Comparison of ENCODE assay signal across 8 cellular contexts in the genomic region with DNA sequence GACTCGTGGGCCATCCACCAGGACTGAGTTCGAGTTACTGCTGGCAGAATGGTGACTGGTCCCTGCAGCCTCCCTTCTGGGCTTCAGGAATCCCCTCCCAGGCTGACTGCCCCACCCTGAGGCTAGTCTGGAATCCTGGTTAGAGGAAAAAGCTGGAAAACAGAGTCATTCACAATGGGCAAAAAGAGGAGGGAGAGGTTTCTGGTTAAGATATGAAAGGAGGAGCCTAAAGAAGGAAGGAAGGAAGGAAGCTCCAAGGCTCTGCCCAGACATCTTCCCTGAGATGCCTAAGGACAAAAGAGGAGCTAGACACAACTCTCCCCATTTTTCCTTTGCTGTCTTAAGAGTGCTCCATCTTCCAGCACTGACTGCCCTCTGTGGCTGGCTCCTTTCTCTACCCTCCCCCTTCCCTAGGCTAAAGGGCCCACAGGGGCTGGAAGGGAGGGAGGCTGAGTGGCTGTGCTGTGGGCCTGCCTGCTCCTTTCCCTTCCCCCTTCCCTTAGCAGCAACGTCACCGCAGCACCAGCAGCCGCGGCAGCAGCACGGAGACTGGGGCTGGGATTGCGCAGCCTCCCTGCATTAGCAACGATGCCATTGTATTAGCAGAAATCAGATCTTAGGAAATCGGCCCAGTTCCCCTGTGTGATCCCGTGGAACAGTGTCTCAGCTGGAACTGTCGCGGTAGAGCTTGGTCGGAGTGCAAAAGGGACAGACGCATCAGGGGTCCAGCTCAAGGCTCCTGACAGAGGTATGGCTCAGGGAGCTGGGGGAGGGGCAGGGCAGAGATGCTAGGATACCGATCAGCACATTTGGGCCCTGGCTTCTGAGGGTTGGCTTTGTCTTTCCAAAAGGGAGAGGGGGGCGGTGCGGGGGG. TPM values are rescaled to one million over a fixed set of nuclear protein-coding genes. Genes with fewer than 3 reads are reported as not detected.
DNase-seq lines count a peak whose midpoint lies in the region; ATAC-seq and TF ChIP-seq lines count a peak whose summit lies in the region.

No MANE protein-coding gene starts in this region.

- peak overlapping the region; percentile 54 for H3K4me2 ChIP-seq in trophoblast cell (ENCODE audit: low read length)

- peak overlapping the region; percentile 57 for H2BK120ac ChIP-seq in trophoblast cell (ENCODE audit: insufficient read depth, low read length, poor library complexity)

- H3K14ac ChIP-seq in trophoblast cell (ENCODE audit: low read length): peak overlapping the region; percentile 54

- peak overlapping the region; percentile 78 for H4K91ac ChIP-seq in trophoblast cell (ENCODE audit: low read depth, low read length)

- H3K4me1 Mint-ChIP-seq in stimulated activated naive CD8-positive, alpha-beta T cell treated with anti-CD3 and anti-CD28 coated beads, Interleukin-15, amount 100 ng/mL, for 72 hours: no peaks in the 10 kb centered on the region

- ATAC-seq in left cardiac atrium (peak; percentile 88 to 91), HG02981 (IDR thresholded peaks at IDR 0.05; ENCODE audit: unreplicated experiment) (no peak)
- ATAC-seq in stimulated activated naive CD8-positive, alpha-beta T cell treated with anti-CD3 and anti-CD28 coated beads, Interleukin-15, amount 100 ng/mL, for 72 hours: no peak

- H3K4me1 ChIP-seq in adrenal gland (replicated peaks in 1 of 2): peaks cover 13 to 37% of the 10 kb centered on the region in 2 donors
- peaks cover 17 to 19% of the 10 kb centered on the region in 2 experiments for H3K4me1 ChIP-seq in trophoblast cell (ENCODE audit: control insufficient read depth in 1 of 2, insufficient read depth in 2 of 2, low read length in 2 of 2)

- no peaks in the 10 kb centered on the region for H3K9me3 ChIP-seq in adrenal gland (replicated peaks in 1 of 3)
- H3K9me3 ChIP-seq in trophoblast cell (ENCODE audit: insufficient read depth, low read depth, low read length): no peaks in the 10 kb centered on the region

- peak overlapping the region; percentile 73 for H2AK5ac ChIP-seq in trophoblast cell (ENCODE audit: low read length)

- H3K4ac ChIP-seq in trophoblast cell (ENCODE audit: low read depth, low read length): peak overlapping the region; percentile 28

- peak in 13 of 14 donors; percentile 31 to 89 (median 74) for DNase-seq in C1 segment of cervical spinal cord (lab: John Stamatoyannopoulos, UW)
- DNase-seq in adrenal gland: peak in 6 of 7 donors; percentile 55 to 88 (median 71)
- DNase-seq in left cardiac atrium: peak; percentile 86
- peak; percentile 77 to 84 for DNase-seq in trophoblast cell
- no peak for DNase-seq in RPMI8226
- no peak for DNase-seq in NCI-H2171 (lab: John Stamatoyannopoulos, UW)
- no peak for DNase-seq in stimulated activated naive CD8-positive, alpha-beta T cell treated with anti-CD3 and anti-CD28 coated beads, Interleukin-15, amount 100 ng/mL, for 72 hours

- no peaks in the 10 kb centered on the region for H3K9me3 Mint-ChIP-seq in stimulated activated naive CD8-positive, alpha-beta T cell treated with anti-CD3 and anti-CD28 coated beads, Interleukin-15, amount 100 ng/mL, for 72 hours

- peak overlapping the region; percentile 47 for H2AFZ ChIP-seq in trophoblast cell (ENCODE audit: insufficient read depth, low read length, poor library complexity)

- TF ChIP-seq CTCF in adrenal gland (IDR thresholded peaks at IDR 0.05): no peak

- H4K8ac ChIP-seq in trophoblast cell (ENCODE audit: low read depth, low read length): peak overlapping the region; percentile 63

- H2BK12ac ChIP-seq in trophoblast cell (ENCODE audit: low read length): peak overlapping the region; percentile 63

- H3K9ac ChIP-seq in trophoblast cell (ENCODE audit: low read length): no peak overlapping the region

- H3K27me3 ChIP-seq in adrenal gland: no peaks in the 10 kb centered on the region
- no peaks in the 10 kb centered on the region for H3K27me3 ChIP-seq in trophoblast cell (ENCODE audit: insufficient read depth, low read length)

- no peak overlapping the region for H3K4me3 Mint-ChIP-seq in stimulated activated naive CD8-positive, alpha-beta T cell treated with anti-CD3 and anti-CD28 coated beads, Interleukin-15, amount 100 ng/mL, for 72 hours

- H3K4me3 ChIP-seq in adrenal gland: peak overlapping the region in 1 of 4 donors; percentile 40
- peak overlapping the region; percentile 58 for H3K4me3 ChIP-seq in trophoblast cell (ENCODE audit: low read depth, low read length)

- peaks cover 4% of the 10 kb centered on the region for H3K79me2 ChIP-seq in trophoblast cell (ENCODE audit: control insufficient read depth, insufficient read depth, low read length, poor library complexity)

- H3K27ac Mint-ChIP-seq in stimulated activated naive CD8-positive, alpha-beta T cell treated with anti-CD3 and anti-CD28 coated beads, Interleukin-15, amount 100 ng/mL, for 72 hours: no peak overlapping the region

- H3K27me3 Mint-ChIP-seq in stimulated activated naive CD8-positive, alpha-beta T cell treated with anti-CD3 and anti-CD28 coated beads, Interleukin-15, amount 100 ng/mL, for 72 hours: peaks cover 8% of the 10 kb centered on the region

- H4K12ac ChIP-seq in trophoblast cell (ENCODE audit: low read depth, low read length): peak overlapping the region; percentile 55

- H3K79me1 ChIP-seq in trophoblast cell (ENCODE audit: low read length): peaks cover 13% of the 10 kb centered on the region

- intact Hi-C loops in adrenal gland (cut with DNase I): no loop called here
- intact Hi-C loops in left cardiac atrium (cut with DNase I): no loop called here

- H3K36me3 ChIP-seq in adrenal gland (replicated peaks in 1 of 2) (no peaks in the 10 kb centered on the region), trophoblast cell (ENCODE audit: control insufficient read depth in 1 of 2, insufficient read depth in 2 of 2, low read length in 2 of 2) (no peaks in the 10 kb centered on the region)

- peak overlapping the region; percentile 54 for H2BK5ac ChIP-seq in trophoblast cell (ENCODE audit: low read depth, low read length, poor library complexity)

- WGBS in adrenal gland, 4 donors: 21 to 39% (median 29%) methylated on average over 11 to 18 of the region's 18 CpGs
- WGBS in trophoblast cell (ENCODE audit: extremely low coverage, insufficient coverage, insufficient read length): no CpG with 5 or more reads among the region's 18 CpGs

- peak in 1 of 2 donors; percentile 28 for TF ChIP-seq POLR2A in adrenal gland (IDR thresholded peaks at IDR 0.05)

- H3K27ac ChIP-seq in adrenal gland (peak overlapping the region in 4 of 5 donors; percentile 41 to 84 (median 66)), trophoblast cell (ENCODE audit: low read depth, low read length) (peak overlapping the region; percentile 43)

- no peak overlapping the region for H3K23ac ChIP-seq in trophoblast cell (ENCODE audit: low read length)

- peak overlapping the region; percentile 66 for H3K18ac ChIP-seq in trophoblast cell (ENCODE audit: low read length)

RNA-seq across cellular contexts. Expression of gene RUSC2, which starts 48.7 kb away (rescaled TPM):
- total RNA-seq in adrenal gland: 10 to 100 TPM; 13.4 to 42.0 (median 31.2) TPM
- polyA plus RNA-seq in adrenal gland: 10 to 100 TPM; 14.6 to 66.8 (median 40.6) TPM
- 10 to 100 TPM; 32.2 to 43.0 TPM for total RNA-seq in left cardiac atrium
- polyA plus RNA-seq in trophoblast cell (2013): 8.5 and 9.1 TPM in 2 replicates

Comparison
In these comparisons a context has a peak if more than half of its experiments do, and no peak if none do; other contexts are left out.
1. DNase-seq: peak in C1 segment of cervical spinal cord (13 of 14), adrenal gland (6 of 7), left cardiac atrium (single experiment) and trophoblast cell (2 of 2); none in RPMI8226 (single experiment), NCI-H2171 (single experiment) and stimulated activated naive CD8-positive, alpha-beta T cell treated with anti-CD3 and anti-CD28 coated beads, Interleukin-15, amount 100 ng/mL, for 72 hours (0 of 2).
2. ATAC-seq: peak in left cardiac atrium (2 of 2); none in HG02981 (single experiment) and stimulated activated naive CD8-positive, alpha-beta T cell treated with anti-CD3 and anti-CD28 coated beads, Interleukin-15, amount 100 ng/mL, for 72 hours (single experiment).